23 cellular contexts compared by ENCODE assay signal in genomic region chr11:118320515-118320914, GRCh38. TPM values are rescaled to one million over a fixed set of nuclear protein-coding genes. Genes with fewer than 3 reads are reported as not detected.
A peak's percentile ranks its signal among the peaks of the same experiment; 100 is the strongest.
DNase-seq lines count a peak whose midpoint lies in the region; ATAC-seq and TF ChIP-seq lines count a peak whose summit lies in the region.
"Had no signal": no experiment of that assay in that cellular context is flagged by ENCODE, and none has a peak within 500 bp of the region (broad histone marks: within the 10 kb centered on the region; RNA-seq: fewer than 3 reads in every experiment).

No MANE protein-coding gene starts in this region.

- no peak overlapping the region for H3K27ac ChIP-seq in CD4-positive, alpha-beta memory T cell (ENCODE audit: low read depth, low read length)
- H3K27ac ChIP-seq in DOHH2 (ENCODE audit: low read depth, low read length): peak overlapping the region; percentile 100
- H3K27ac ChIP-seq: dorsolateral prefrontal cortex, tibial artery had no signal

- H3K4me1 ChIP-seq in CD4-positive, alpha-beta memory T cell (ENCODE audit: insufficient read depth, low read length): peaks cover 70% of the 10 kb centered on the region
- H3K4me1 ChIP-seq in DOHH2 (ENCODE audit: control insufficient read depth, low read length): peaks cover 71% of the 10 kb centered on the region

- no peaks in the 10 kb centered on the region for H3K9me2 ChIP-seq in DOHH2 (replicated peaks; ENCODE audit: control insufficient read depth, low read length)

- H3K27me3 ChIP-seq in CD4-positive, alpha-beta memory T cell (ENCODE audit: insufficient read depth, low read length): no peaks in the 10 kb centered on the region
- H3K27me3 ChIP-seq in DOHH2 (ENCODE audit: control insufficient read depth, low read length): no peaks in the 10 kb centered on the region

- no peaks in the 10 kb centered on the region for H3K9me3 ChIP-seq in CD4-positive, alpha-beta memory T cell (ENCODE audit: control insufficient read depth in 1 of 2, low read length in 2 of 2)
- H3K9me3 ChIP-seq in DOHH2 (ENCODE audit: control insufficient read depth, insufficient read depth, low read length): no peaks in the 10 kb centered on the region
- H3K9me3 ChIP-seq: mucosa of descending colon, stomach, tibial artery had no signal

- peak overlapping the region; percentile 61 for H3K4me2 ChIP-seq in DOHH2 (ENCODE audit: low read length)

- POLR2A ChIA-PET in CD4-positive, alpha-beta memory T cell (lab: Charles Lee; ENCODE audit: partially characterized antibody): interaction anchor here (1.3 to 3.0 kb wide), 3 partner anchors 15 to 95 kb away, joined by 3 to 32 read pairs (median 4); partner anchors contain the start of gene CD3E
- POLR2A ChIA-PET in activated B cell treated with CpG ODN at 0.5 μM for 24 hours (lab: Charles Lee): no interaction called here

- H3F3A ChIP-seq in DOHH2 (ENCODE audit: control insufficient read depth, insufficient read depth): peaks cover 57% of the 10 kb centered on the region

- ATAC-seq in activated B cell treated with CpG ODN at 0.5 μM for 24 hours (ENCODE audit: low read depth) (no peak), naive B cell (ENCODE audit: low read depth in 2 of 2) (no peak), HG03378 (IDR thresholded peaks at IDR 0.05; ENCODE audit: unreplicated experiment) (no peak)
- ATAC-seq: activated naive CD4-positive, alpha-beta T cell treated with anti-CD3 and anti-CD28 coated beads, Interleukin-2, amount 50 U/mL, for 72 hours; Panc1; sciatic nerve had no signal

- TF ChIP-seq CTCF in DOHH2 (IDR thresholded peaks at IDR 0.05; ENCODE audit: low read depth, low read length, poor library complexity, severe bottlenecking): no peak
- no peak for TF ChIP-seq CTCF in activated B cell treated with CpG ODN at 0.5 μM for 24 hours (IDR thresholded peaks at IDR 0.05)

- CTCF ChIA-PET in CD4-positive, alpha-beta memory T cell (lab: Charles Lee; ENCODE audit: partially characterized antibody): no interaction called here
- CTCF ChIA-PET in activated B cell treated with CpG ODN at 0.5 μM for 24 hours (lab: Charles Lee): no interaction called here

- H3K4me1 Mint-ChIP-seq in CD4-positive, alpha-beta memory T cell: peaks cover 55 to 89% (median 68%) of the 10 kb centered on the region in 4 donors
- H3K4me1 Mint-ChIP-seq in activated B cell treated with CpG ODN at 0.5 μM for 24 hours: peaks cover 78% of the 10 kb centered on the region
- peaks cover 47 to 85% (median 63%) of the 10 kb centered on the region in 3 donors for H3K4me1 Mint-ChIP-seq in naive B cell

- H4K20me1 ChIP-seq in DOHH2 (ENCODE audit: control insufficient read depth, insufficient read depth, low read depth, low read length): no peaks in the 10 kb centered on the region

- peak overlapping the region in 6 of 7 donors; percentile 44 to 98 (median 76) for H3K27ac Mint-ChIP-seq in CD4-positive, alpha-beta memory T cell
- H3K27ac Mint-ChIP-seq in activated B cell treated with CpG ODN at 0.5 μM for 24 hours (peak overlapping the region; percentile 26), naive B cell (peak overlapping the region in 4 of 6 donors; percentile 11 to 95 (median 58))
- H3K27ac Mint-ChIP-seq: activated naive CD4-positive, alpha-beta T cell treated with anti-CD3 and anti-CD28 coated beads, Interleukin-2, amount 50 U/mL, for 72 hours had no signal

- no peak overlapping the region for H3K4me3 ChIP-seq in CD4-positive, alpha-beta memory T cell (ENCODE audit: low read length in 2 of 2)
- no peak overlapping the region for H3K4me3 ChIP-seq in DOHH2 (ENCODE audit: low read length)
- H3K4me3 ChIP-seq: dorsolateral prefrontal cortex, mucosa of descending colon, stomach, tibial artery had no signal

- intact Hi-C loops in CD4-positive, alpha-beta memory T cell (cut with micrococcal nuclease): no loop called here
- intact Hi-C loops in activated B cell treated with CpG ODN at 0.5 μM for 24 hours (cut with micrococcal nuclease): no loop called here

- H3K9me3 Mint-ChIP-seq in CD4-positive, alpha-beta memory T cell: peaks cover 0 to 1% (median 0%) of the 10 kb centered on the region in 8 donors
- no peaks in the 10 kb centered on the region for H3K9me3 Mint-ChIP-seq in activated B cell treated with CpG ODN at 0.5 μM for 24 hours
- H3K9me3 Mint-ChIP-seq in naive B cell: peaks cover 0 to 2% (median 0%) of the 10 kb centered on the region in 7 donors
- H3K9me3 Mint-ChIP-seq: activated naive CD4-positive, alpha-beta T cell treated with anti-CD3 and anti-CD28 coated beads, Interleukin-2, amount 50 U/mL, for 72 hours had no signal

- no peaks in the 10 kb centered on the region for H3K36me3 ChIP-seq in CD4-positive, alpha-beta memory T cell (ENCODE audit: insufficient read depth, low read length)
- peaks cover 4% of the 10 kb centered on the region; the same call in 1 of the 2 replicates for H3K36me3 ChIP-seq in DOHH2 (ENCODE audit: control insufficient read depth, low read length)
- H3K36me3 ChIP-seq: stomach, tibial artery had no signal

- no peaks in the 10 kb centered on the region for H3K27me3 Mint-ChIP-seq in CD4-positive, alpha-beta memory T cell
- H3K27me3 Mint-ChIP-seq in activated B cell treated with CpG ODN at 0.5 μM for 24 hours (peaks cover 3% of the 10 kb centered on the region), naive B cell (peaks cover 0 to 4% (median 3%) of the 10 kb centered on the region in 3 donors)

- no peak for DNase-seq in CD4-positive, alpha-beta memory T cell
- no peak for DNase-seq in activated B cell treated with CpG ODN at 0.5 μM for 24 hours
- no peak for DNase-seq in naive B cell
- no peak for DNase-seq in amygdala (lab: John Stamatoyannopoulos, UW)
- DNase-seq in NOMO-1 treated with dmso at 0.1 percent for 144 hours (lab: John Stamatoyannopoulos, UW; ENCODE audit: unreplicated experiment): no peak
- DNase-seq: dorsolateral prefrontal cortex, EL, islet precursor cell, KBM-7, NCI-H1436 treated with DMSO at 0.1 percent for 48 hours, NCI-H446 treated with DMSO at 0.1 percent for 48 hours, posterior cingulate gyrus, SHP77 treated with DMSO at 0.1 percent for 48 hours, tibial artery had no signal

- no peaks in the 10 kb centered on the region for H3K79me2 ChIP-seq in DOHH2 (ENCODE audit: control insufficient read depth, low read length)

- H3K36me3 Mint-ChIP-seq in CD4-positive, alpha-beta memory T cell: peaks cover 29 to 37% of the 10 kb centered on the region in 2 donors
- no peaks in the 10 kb centered on the region for H3K36me3 Mint-ChIP-seq in activated B cell treated with CpG ODN at 0.5 μM for 24 hours (ENCODE audit: low read depth)
- H3K36me3 Mint-ChIP-seq in naive B cell: peaks cover 0 to 4% of the 10 kb centered on the region in 2 donors

- H3K4me3 Mint-ChIP-seq in CD4-positive, alpha-beta memory T cell: peak overlapping the region in 3 of 8 donors; percentile 6 to 80 (median 28)
- no peak overlapping the region for H3K4me3 Mint-ChIP-seq in activated B cell treated with CpG ODN at 0.5 μM for 24 hours
- H3K4me3 Mint-ChIP-seq in naive B cell: peak overlapping the region in 3 of 8 donors; percentile 5 to 7 (median 5)
- H3K4me3 Mint-ChIP-seq: neural crest cell had no signal

RNA-seq across cellular contexts. Expression of gene CD3E, which starts 16.0 kb away (rescaled TPM):
- total RNA-seq in CD4-positive, alpha-beta memory T cell: 100 to 1,000 TPM; 581 to 618 TPM
- 100 to 1,000 TPM; 627 to 999 TPM for polyA plus RNA-seq in CD4-positive, alpha-beta memory T cell
- 0.59 and 0.95 TPM in 2 replicates for total RNA-seq in activated B cell treated with CpG ODN at 0.5 μM for 24 hours
- polyA plus RNA-seq in naive B cell (ENCODE audit: low read depth in 6 of 6): 1 to 10 TPM in 4 of 6 donors, under 1 TPM in 2; 0.73 to 2.9 (median 1.7) TPM
- total RNA-seq: glomerular endothelial cell, neural crest cell had no signal

RNA-seq across cellular contexts. Expression of gene CD3D, which starts 22.0 kb away (rescaled TPM):
- total RNA-seq in CD4-positive, alpha-beta memory T cell: 100 to 1,000 TPM; 338 to 343 TPM
- 1,000 to 10,000 TPM in 1 of 2 donors, 100 to 1,000 TPM in 1; 993 to 1,046 TPM for polyA plus RNA-seq in CD4-positive, alpha-beta memory T cell
- 1.8 TPM in 1 of 2 replicates, not detected in the other for total RNA-seq in activated B cell treated with CpG ODN at 0.5 μM for 24 hours
- 1 to 10 TPM in 5 of 6 donors, under 1 TPM in 1; 0.39 to 3.9 (median 3.0) TPM for polyA plus RNA-seq in naive B cell (ENCODE audit: low read depth in 6 of 6)
- total RNA-seq: glomerular endothelial cell, neural crest cell had no signal

RNA-seq across cellular contexts. Expression of gene CD3G, which starts 23.6 kb away (rescaled TPM):
- 100 to 1,000 TPM; 191 to 205 TPM for total RNA-seq in CD4-positive, alpha-beta memory T cell
- polyA plus RNA-seq in CD4-positive, alpha-beta memory T cell: 100 to 1,000 TPM; 131 to 417 TPM
- total RNA-seq in activated B cell treated with CpG ODN at 0.5 μM for 24 hours: 0.20 TPM in 1 of 2 replicates, not detected in the other
- polyA plus RNA-seq in naive B cell (ENCODE audit: low read depth in 6 of 6): 1 to 10 TPM in 2 of 6 donors, under 1 TPM in 4; 0.09 to 2.3 (median 0.72) TPM
- total RNA-seq: glomerular endothelial cell, neural crest cell had no signal

RNA-seq across cellular contexts. Expression of gene UBE4A, which starts 38.9 kb away (rescaled TPM):
- total RNA-seq in CD4-positive, alpha-beta memory T cell: 10 to 100 TPM; 50.3 to 52.2 TPM
- 10 to 100 TPM; 16.9 to 25.5 TPM for polyA plus RNA-seq in CD4-positive, alpha-beta memory T cell
- 28.4 and 34.2 TPM in 2 replicates for total RNA-seq in activated B cell treated with CpG ODN at 0.5 μM for 24 hours
- polyA plus RNA-seq in naive B cell (ENCODE audit: low read depth in 6 of 6): 10 to 100 TPM; 19.2 to 28.3 (median 23.5) TPM

RNA-seq across cellular contexts. Expression of gene MPZL2, which starts 56.4 kb away (rescaled TPM):
- total RNA-seq in CD4-positive, alpha-beta memory T cell: 1 to 10 TPM; 2.9 to 3.7 TPM
- polyA plus RNA-seq in CD4-positive, alpha-beta memory T cell: 1 to 10 TPM in 1 of 2 donors, under 1 TPM in 1; 0.64 to 4.2 TPM
- 0.29 TPM in 1 of 2 replicates, not detected in the other for total RNA-seq in activated B cell treated with CpG ODN at 0.5 μM for 24 hours
- polyA plus RNA-seq in naive B cell (ENCODE audit: low read depth in 6 of 6): not detected
- total RNA-seq: neural crest cell had no signal

Comparison
In these comparisons a context has a peak if more than half of its experiments do, and no peak if none do; other contexts are left out.
1. H3K27ac Mint-ChIP-seq: peak in every context shown above with its lines; median percentile 76 in CD4-positive, alpha-beta memory T cell; 58 in naive B cell; 26 in activated B cell treated with CpG ODN at 0.5 μM for 24 hours.
2. RNA of gene CD3E, which starts 16.0 kb away (total RNA-seq): 581 to 618 TPM in CD4-positive, alpha-beta memory T cell; 0.59 to 0.95 TPM in activated B cell treated with CpG ODN at 0.5 μM for 24 hours; every median in the first group is over 100 times any median in the second.
3. RNA of gene CD3D, which starts 22.0 kb away (total RNA-seq): 338 to 343 TPM in CD4-positive, alpha-beta memory T cell; 1.8 TPM in activated B cell treated with CpG ODN at 0.5 μM for 24 hours; every median in the first group is over 100 times any median in the second.
4. RNA of gene CD3G, which starts 23.6 kb away (total RNA-seq): 191 to 205 TPM in CD4-positive, alpha-beta memory T cell; 0.20 TPM in activated B cell treated with CpG ODN at 0.5 μM for 24 hours; every median in the first group is over 100 times any median in the second.